8 cellular contexts compared by ENCODE assay signal in the genomic region with DNA sequence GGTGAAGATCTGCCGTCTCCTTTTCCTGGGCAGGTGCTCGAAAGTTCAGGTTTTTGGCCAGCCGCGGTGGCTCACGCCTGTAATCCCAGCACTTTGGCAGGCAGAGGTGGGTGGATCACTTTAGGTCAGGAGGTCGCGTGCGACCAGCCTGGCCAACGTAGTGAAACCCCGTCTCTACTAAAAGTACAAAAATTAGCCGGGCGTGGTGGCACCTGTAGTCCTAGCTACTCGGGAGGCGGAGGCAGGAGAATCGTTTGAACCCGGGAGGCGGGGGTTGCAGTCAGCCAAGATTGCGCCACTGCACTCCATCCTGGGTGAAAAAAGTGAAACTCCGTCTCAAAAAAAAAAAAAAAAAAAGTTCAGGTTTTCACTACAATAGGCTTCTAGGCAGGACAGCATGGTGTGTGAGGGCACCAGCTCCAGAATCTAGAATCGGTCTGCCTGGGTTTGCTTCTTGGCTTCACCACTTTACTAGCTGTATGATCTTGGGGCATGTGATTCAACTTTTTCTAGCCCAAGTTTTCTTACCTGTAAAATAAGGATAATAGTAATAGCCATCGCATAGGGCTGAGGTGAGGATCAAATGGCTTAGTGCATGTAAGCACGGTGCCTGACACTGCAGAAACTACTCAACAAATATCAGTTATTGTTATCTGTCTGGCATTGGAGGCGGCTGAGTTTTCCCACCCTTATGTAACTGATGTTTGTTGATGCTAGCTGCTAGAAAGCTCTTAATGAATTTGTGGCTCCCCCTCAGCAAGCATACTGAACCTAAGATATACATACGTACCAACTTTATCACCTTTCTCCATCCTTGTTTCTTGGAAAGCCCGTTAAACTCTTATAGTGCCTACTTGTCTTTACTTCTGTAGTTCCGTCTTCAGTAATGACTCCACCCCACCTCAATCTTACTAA. TPM values are rescaled to one million over a fixed set of nuclear protein-coding genes. Genes with fewer than 3 reads are reported as not detected.
DNase-seq lines count a peak whose midpoint lies in the region; ATAC-seq, FAIRE-seq and TF ChIP-seq lines count a peak whose summit lies in the region.

No MANE protein-coding gene starts in this region.

- SMC1A ChIA-PET in GM12878 (lab: Charles Lee; ENCODE audit: uncharacterized antibody, unreplicated experiment), result interaction anchor here (0.6 to 4.4 kb wide), 5 partner anchors 11 to 914 kb away, joined by 3 to 25 read pairs (median 4); a partner anchor contains a TSS

- peaks cover 45% of the 10 kb centered on the region for H3K36me3 Mint-ChIP-seq in stimulated activated naive CD8-positive, alpha-beta T cell treated with anti-CD3 and anti-CD28 coated beads, Interleukin-15, Interleukin-2, amounts not matched to agents 100 ng/mL and 50 ng/mL, for 24 hours (ENCODE audit: low read depth)
- H3K36me3 Mint-ChIP-seq in memory B cell, result peaks cover 10% of the 10 kb centered on the region

- H3K79me2 ChIP-seq in GM12878 (ENCODE audit: control insufficient read depth, insufficient read depth, low read length), result peaks cover 63% of the 10 kb centered on the region

- peak overlapping the region; percentile 98 for H3K4me3 ChIP-seq in GM12878

- CTCF ChIA-PET in GM12878 (lab: Yijun Ruan, JAX), result interaction anchor here (0.6 to 6.6 kb wide), 7 partner anchors 10 to 394 kb away, joined by 3 to 45 read pairs (median 3); no protein-coding TSS in a partner anchor

- no peaks in the 10 kb centered on the region for H3K9me3 Mint-ChIP-seq in stimulated activated naive CD8-positive, alpha-beta T cell treated with anti-CD3 and anti-CD28 coated beads, Interleukin-15, Interleukin-2, amounts not matched to agents 100 ng/mL and 50 ng/mL, for 24 hours
- H3K9me3 Mint-ChIP-seq in memory B cell, result no peaks in the 10 kb centered on the region

- H3K27ac ChIP-seq in GM12878 (ENCODE audit: control insufficient read depth, insufficient read depth), result peak overlapping the region; percentile 80

- POLR2A ChIA-PET in GM12878 (lab: Charles Lee), result interaction anchor here (0.6 to 1.2 kb wide), 5 partner anchors 11 to 337 kb away, joined by 3 to 7 read pairs (median 4); no protein-coding TSS in a partner anchor

- TF ChIP-seq CTCF in GM12878 (IDR thresholded peaks at IDR 0.05 in 2 of 3, conservative IDR thresholded peaks at IDR 0.05 in 1 of 3; ENCODE audit: control insufficient read depth in 2 of 3, extremely low read depth in 1 of 3, insufficient read depth in 1 of 3, low read depth in 3 of 3, low read length in 3 of 3), result no peak

- no peak for TF ChIP-seq RAD21 in GM12878 (IDR thresholded peaks at IDR 0.05; ENCODE audit: insufficient read depth, low read depth, low read length)

- peaks cover 69% of the 10 kb centered on the region for H3K4me1 Mint-ChIP-seq in stimulated activated naive CD8-positive, alpha-beta T cell treated with anti-CD3 and anti-CD28 coated beads, Interleukin-15, Interleukin-2, amounts not matched to agents 100 ng/mL and 50 ng/mL, for 24 hours (ENCODE audit: low read depth)
- peaks cover 27% of the 10 kb centered on the region for H3K4me1 Mint-ChIP-seq in memory B cell

- no peak for FAIRE-seq in GM12878 (lab: Jason Lieb, UNC)

- DNase-seq in stimulated activated naive CD8-positive, alpha-beta T cell treated with anti-CD3 and anti-CD28 coated beads, Interleukin-15, Interleukin-2, amounts not matched to agents 100 U/mL and 50 U/mL, for 24 hours, result no peak
- DNase-seq in GM12878 (ENCODE audit: low read depth, low spot score), result no peak
- no peak for DNase-seq in memory B cell (ENCODE audit: low spot score in 2 of 2)
- DNase-seq in NCI-H187 treated with DMSO at 0.1 percent for 48 hours (lab: John Stamatoyannopoulos, UW), result no peak
- DNase-seq in NCI-H1092 (lab: John Stamatoyannopoulos, UW), result no peak
- DNase-seq in SKM-1 treated with dmso at 0.1 percent for 144 hours (lab: John Stamatoyannopoulos, UW; ENCODE audit: unreplicated experiment), result no peak
- no peak for DNase-seq in DMS79 (lab: John Stamatoyannopoulos, UW)

- TF ChIP-seq POLR2A in GM12878 (IDR thresholded peaks at IDR 0.05; ENCODE audit: low read depth, low read length), result no peak

- in situ Hi-C loops in GM12878 (cut with MboI), result loop anchor here (5.0 to 10.0 kb wide), 3 partner anchors 352 to 550 kb away; a partner anchor contains a TSS

- H3K9ac ChIP-seq in GM12878 (ENCODE audit: control insufficient read depth, insufficient read depth, low read length), result peak overlapping the region; percentile 91

- ATAC-seq in stimulated activated naive CD8-positive, alpha-beta T cell treated with anti-CD3 and anti-CD28 coated beads, Interleukin-15, Interleukin-2, amounts not matched to agents 100 U/mL and 50 U/mL, for 24 hours, result no peak
- ATAC-seq in GM12878 (peak; percentile 1; the same call in 2 of the 3 replicates), memory B cell (ENCODE audit: low read depth) (no peak)

- peaks cover 0 to 11% of the 10 kb centered on the region in 2 experiments; a peak in 1 of 4 replicates for H3K36me3 ChIP-seq in GM12878 (ENCODE audit: control insufficient read depth in 2 of 2, insufficient read depth in 2 of 2, low read length in 1 of 2)

- no peaks in the 10 kb centered on the region for H3K27me3 ChIP-seq in GM12878 (replicated peaks in 1 of 2; ENCODE audit: control insufficient read depth in 2 of 2, insufficient read depth in 2 of 2, low read length in 1 of 2)

- WGBS in GM12878 (ENCODE audit: insufficient coverage, insufficient replicate concordance, low lambda C conversion rate, missing lambda C conversion rate), result 26% methylated on average over 25 of the region's 26 CpGs

- H3K4me3 Mint-ChIP-seq in stimulated activated naive CD8-positive, alpha-beta T cell treated with anti-CD3 and anti-CD28 coated beads, Interleukin-15, Interleukin-2, amounts not matched to agents 100 ng/mL and 50 ng/mL, for 24 hours, result peak overlapping the region; percentile 99
- peak overlapping the region; percentile 90 for H3K4me3 Mint-ChIP-seq in memory B cell

- H3K4me2 ChIP-seq in GM12878 (ENCODE audit: control insufficient read depth, insufficient read depth), result peak overlapping the region; percentile 92

- no peaks in the 10 kb centered on the region for H3K9me3 ChIP-seq in GM12878 (replicated peaks; ENCODE audit: control insufficient read depth, insufficient read depth, low read length)

- RAD21 ChIA-PET in GM12878 (lab: Charles Lee; ENCODE audit: unreplicated experiment), result interaction anchor here (0.7 to 3.0 kb wide), 5 partner anchors 8 to 379 kb away, joined by 3 to 8 read pairs (median 4); no protein-coding TSS in a partner anchor

- H4K20me1 ChIP-seq in GM12878 (ENCODE audit: control insufficient read depth, insufficient read depth), result 0 out of 2 replicates have a peak, but pooled peaks cover 6% of the 10 kb centered on the region

- no peaks in the 10 kb centered on the region for H3K27me3 Mint-ChIP-seq in stimulated activated naive CD8-positive, alpha-beta T cell treated with anti-CD3 and anti-CD28 coated beads, Interleukin-15, Interleukin-2, amounts not matched to agents 100 ng/mL and 50 ng/mL, for 24 hours
- H3K27me3 Mint-ChIP-seq in memory B cell, result no peaks in the 10 kb centered on the region

- intact Hi-C loops in GM12878 (cut with micrococcal nuclease; ENCODE audit: unreplicated experiment), result no loop called here

- peak overlapping the region; percentile 97 for H3K27ac Mint-ChIP-seq in stimulated activated naive CD8-positive, alpha-beta T cell treated with anti-CD3 and anti-CD28 coated beads, Interleukin-15, Interleukin-2, amounts not matched to agents 100 ng/mL and 50 ng/mL, for 24 hours
- H3K27ac Mint-ChIP-seq in memory B cell, result peak overlapping the region; percentile 87

- TF ChIP-seq EP300 in GM12878 (IDR thresholded peaks at IDR 0.05; ENCODE audit: borderline replicate concordance in 1 of 2, control insufficient read depth in 1 of 2, low read depth in 2 of 2, low read length in 2 of 2), result no peak

- H3K4me1 ChIP-seq in GM12878 (ENCODE audit: control insufficient read depth, insufficient read depth, low read length), result peaks cover 6% of the 10 kb centered on the region; the same call in 1 of the 2 replicates

- no peak overlapping the region for H2AFZ ChIP-seq in GM12878 (ENCODE audit: control insufficient read depth, low read depth, low read length)

- BruUV-seq in GM12878 (replicated peaks; lab: Mats Ljungman, UMichigan), result no TSS peak

TF ChIP-seq in GM12878, 131 proteins besides CTCF, POLR2A, EP300 and RAD21 (continues in another document):
- no peak for TF ChIP-seq JUNB (IDR thresholded peaks at IDR 0.05)

RNA-seq across cellular contexts. Expression of a gene that starts 1.3 kb away (rescaled TPM):
- 39.0 and 45.6 TPM in 2 replicates for total RNA-seq in GM12878 (2013; cell fraction: nucleolus; rRNA removed)
- total RNA-seq in GM12878 (2014; rRNA removed) (19.8 and 21.4 TPM in 2 replicates), GM12878 (2014; rRNA removed; fragmentation: Illumina TruSeq; extraction: Trizol) (36.2 and 37.3 TPM in 2 replicates), GM12878 (2021) (51.5 and 53.5 TPM in 2 replicates)
- polyA plus RNA-seq in GM12878 (2011; ENCODE audit: low read depth), result 16.5 TPM
- polyA plus RNA-seq in GM12878 (2011; rRNA removed) (44.0 and 59.3 TPM in 2 replicates), GM12878 (2014; fragmentation: Illumina TruSeq; extraction: Trizol) (88.0 and 105 TPM in 2 replicates), GM12878 (2014; fragmentation: Nextera tagmentation; extraction: Ambion mirVana) (10 to 100 TPM; 21.2 to 33.0 TPM), GM12878 (2014; rRNA removed) (48.0 and 50.9 TPM in 2 replicates), GM12878 (2016; fragmentation: Nextera tagmentation; extraction: Ambion mirVana) (100 to 1,000 TPM; 139 to 149 TPM)
- polyA plus RNA-seq in GM12878 (2011; cell fraction: cytosol; rRNA removed), result 16.3 and 17.9 TPM in 2 replicates
- polyA plus RNA-seq in GM12878 (2011; cell fraction: nucleus; rRNA removed), result 13.2 and 18.5 TPM in 2 replicates
- polyA plus RNA-seq in GM12878 (2012), result 35.3 and 36.4 TPM in 2 replicates
- polyA minus RNA-seq in GM12878 (2011; rRNA and poly(A)+ RNA removed), result 7.2 and 17.8 TPM in 2 replicates
- polyA minus RNA-seq in GM12878 (2011; cell fraction: cytosol; rRNA and poly(A)+ RNA removed), result 10.3 and 10.6 TPM in 2 replicates
- polyA minus RNA-seq in GM12878 (2011; cell fraction: nucleus; rRNA and poly(A)+ RNA removed), result 7.9 and 18.6 TPM in 2 replicates

RNA-seq across cellular contexts. Expression of a gene that starts 12.0 kb away (rescaled TPM):
- 66.8 and 74.2 TPM in 2 replicates for total RNA-seq in GM12878 (2013; cell fraction: nucleolus; rRNA removed)
- 29.3 and 36.0 TPM in 2 replicates for total RNA-seq in GM12878 (2014; rRNA removed)
- total RNA-seq in GM12878 (2014; rRNA removed; fragmentation: Illumina TruSeq; extraction: Trizol), result 56.0 and 59.8 TPM in 2 replicates
- total RNA-seq in GM12878 (2021), result 57.1 and 62.4 TPM in 2 replicates
- polyA plus RNA-seq in GM12878 (2011; ENCODE audit: low read depth), result 31.7 TPM
- 56.1 and 71.0 TPM in 2 replicates for polyA plus RNA-seq in GM12878 (2011; rRNA removed)
- polyA plus RNA-seq in GM12878 (2011; cell fraction: cytosol; rRNA removed), result 33.6 and 48.4 TPM in 2 replicates
- 20.8 and 26.9 TPM in 2 replicates for polyA plus RNA-seq in GM12878 (2011; cell fraction: nucleus; rRNA removed)
- polyA plus RNA-seq in GM12878 (2012), result 44.8 and 50.5 TPM in 2 replicates
- 60.9 and 84.9 TPM in 2 replicates for polyA plus RNA-seq in GM12878 (2014; fragmentation: Illumina TruSeq; extraction: Trizol)
- polyA plus RNA-seq in GM12878 (2014; fragmentation: Nextera tagmentation; extraction: Ambion mirVana), result 10 to 100 TPM; 12.2 to 24.6 TPM
- polyA plus RNA-seq in GM12878 (2014; rRNA removed), result 27.0 and 27.2 TPM in 2 replicates
- 10 to 100 TPM; 44.0 to 50.6 TPM for polyA plus RNA-seq in GM12878 (2016; fragmentation: Nextera tagmentation; extraction: Ambion mirVana)
- 50.2 and 52.9 TPM in 2 replicates for polyA minus RNA-seq in GM12878 (2011; rRNA and poly(A)+ RNA removed)
- polyA minus RNA-seq in GM12878 (2011; cell fraction: cytosol; rRNA and poly(A)+ RNA removed), result 19.9 and 22.7 TPM in 2 replicates
- 15.8 and 34.8 TPM in 2 replicates for polyA minus RNA-seq in GM12878 (2011; cell fraction: nucleus; rRNA and poly(A)+ RNA removed)
